In the genomic region with DNA sequence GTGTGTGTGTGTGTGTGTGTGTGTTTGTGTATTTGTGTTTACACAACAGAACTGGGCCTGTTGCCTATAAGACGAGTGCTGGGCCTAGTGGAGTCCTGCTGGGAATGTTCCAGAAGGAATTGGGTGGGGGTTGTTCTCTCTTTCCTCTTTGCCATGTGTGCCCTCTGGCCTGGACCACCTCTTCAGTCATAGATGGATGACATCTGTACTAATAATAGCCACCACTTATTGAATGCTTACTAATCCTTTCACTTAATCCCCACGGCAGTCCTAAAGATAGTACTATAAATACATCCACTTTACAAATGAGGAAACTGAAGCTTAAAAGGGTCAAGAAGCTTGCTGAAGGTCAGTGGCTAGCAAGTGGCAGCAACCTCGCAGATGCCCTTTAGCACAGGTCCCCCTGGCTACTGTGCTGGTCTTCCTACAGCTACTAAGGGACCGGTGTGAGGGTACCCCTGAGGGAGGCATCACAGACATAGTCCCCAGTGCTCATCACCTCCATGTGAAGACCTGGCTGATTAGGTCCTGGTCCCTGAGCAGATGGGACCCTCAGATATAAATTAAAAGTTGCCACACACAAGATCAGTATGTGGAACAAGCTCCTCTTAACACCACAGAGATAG, we compare ENCODE assay signal across 19 cellular contexts. TPM values are rescaled to one million over a fixed set of nuclear protein-coding genes. Genes with fewer than 3 reads are reported as not detected.
DNase-seq lines count a peak whose midpoint lies in the region; ATAC-seq and TF ChIP-seq lines count a peak whose summit lies in the region.
"Had no signal": no experiment of that assay in that cellular context is flagged by ENCODE, and none has a peak within 500 bp of the region (broad histone marks: within the 10 kb centered on the region; RNA-seq: fewer than 3 reads in every experiment).

No MANE protein-coding gene starts in this region.

- no peaks in the 10 kb centered on the region for H3K27me3 ChIP-seq in WERI-Rb-1 (ENCODE audit: insufficient read depth, low read depth, severe bottlenecking)
- H3K27me3 ChIP-seq: BE2C, right lobe of liver, uterus had no signal

- TF ChIP-seq CTCF in WERI-Rb-1 (IDR thresholded peaks at IDR 0.05; ENCODE audit: low read depth, low read length) (no peak), retinal pigment epithelial cell (conservative IDR thresholded peaks at IDR 0.05; ENCODE audit: low read depth, low read length) (no peak)

- no peak overlapping the region; the same call in 1 of the 2 replicates for H3K27ac ChIP-seq in WERI-Rb-1
- H3K27ac ChIP-seq: right lobe of liver, uterus had no signal

- peak; percentile 47 for DNase-seq in D341Med (ENCODE audit: low spot score)
- peak; percentile 48 for DNase-seq in WERI-Rb-1
- DNase-seq in Right ventricle myocardium superior = no peak
- DNase-seq in retinal pigment epithelial cell (ENCODE audit: low read depth) = peak; percentile 52
- no peak for DNase-seq in NOMO-1 treated with dmso at 0.1 percent for 144 hours (lab: John Stamatoyannopoulos, UW; ENCODE audit: unreplicated experiment)
- DNase-seq in NOMO-1 treated with DMSO at 0.1 percent for 48 hours (lab: John Stamatoyannopoulos, UW; ENCODE audit: unreplicated experiment) = no peak
- DNase-seq: activated CD4-positive, CD25-positive, alpha-beta regulatory T cell; activated naive CD8-positive, alpha-beta T cell treated with anti-CD3 and anti-CD28 coated beads, Interleukin-2, amount 10 ng/mL, durations not matched to agents 7 days and 5 days; BE2C; DMS 273 treated with DMSO at 0.1 percent for 48 hours; naive thymus-derived CD8-positive, alpha-beta T cell; NCI-H187 treated with DMSO at 0.1 percent for 48 hours; NCI-H774; right lobe of liver; stimulated activated CD4-positive, alpha-beta T cell treated with anti-CD3 and anti-CD28 coated beads, Interleukin-4, amount 100 ng/mL, for 24 hours; T-cell; uterus had no signal

- no peaks in the 10 kb centered on the region for H3K9me3 ChIP-seq in WERI-Rb-1 (ENCODE audit: severe bottlenecking)
- H3K9me3 ChIP-seq: BE2C, right lobe of liver, uterus had no signal

- H3K36me3 ChIP-seq in WERI-Rb-1 = peaks cover 13% of the 10 kb centered on the region
- H3K36me3 ChIP-seq: BE2C, uterus had no signal

- ATAC-seq in Right ventricle myocardium superior (ENCODE audit: poor library complexity) (peak; percentile 92), GM18867 (IDR thresholded peaks at IDR 0.05; ENCODE audit: unreplicated experiment) (no peak), HG03280 (IDR thresholded peaks at IDR 0.05; ENCODE audit: unreplicated experiment) (no peak)
- ATAC-seq: naive thymus-derived CD8-positive, alpha-beta T cell; T-cell had no signal

- H3K4me3 ChIP-seq in WERI-Rb-1 (ENCODE audit: low read depth, low read length) (no peak overlapping the region), retinal pigment epithelial cell (ENCODE audit: low read length) (no peak overlapping the region)
- H3K4me3 ChIP-seq: right lobe of liver, uterus had no signal

- intact Hi-C loops in Right ventricle myocardium superior (cut with DNase I) = no loop called here

RNA-seq across cellular contexts. Expression of gene KIF1B, which starts 55.2 kb away (rescaled TPM):
- 66.8 TPM for total RNA-seq in Right ventricle myocardium superior

Comparison
In these comparisons a context has a peak if more than half of its experiments do, and no peak if none do; other contexts are left out.
1. DNase-seq: peak in D341Med (single experiment), WERI-Rb-1 (single experiment) and retinal pigment epithelial cell (single experiment); none in Right ventricle myocardium superior (single experiment), NOMO-1 treated with dmso at 0.1 percent for 144 hours (single experiment) and NOMO-1 treated with DMSO at 0.1 percent for 48 hours (single experiment).